16 cellular contexts compared by ENCODE assay signal in genomic region chr5:173497685-173498084, GRCh38.
"Had no signal": no experiment of that assay in that cellular context is flagged by ENCODE, and none has a peak within 500 bp of the region (broad histone marks: within the 10 kb centered on the region; RNA-seq: fewer than 3 reads in every experiment).

No MANE protein-coding gene starts in this region.

- ATAC-seq: activated CD4-positive, alpha-beta T cell treated with anti-CD3 and anti-CD28 coated beads for 36 hours; activated CD8-positive, alpha-beta T cell treated with anti-CD3 and anti-CD28 coated beads for 36 hours; activated naive CD8-positive, alpha-beta T cell treated with anti-CD3 and anti-CD28 coated beads, Interleukin-2, amount 50 U/mL, for 24 hours; activated T-cell treated with anti-CD3 and anti-CD28 coated beads, Interleukin-2, amount 50 U/mL, for 72 hours; natural killer cell treated with Interleukin-12 subunit alpha and Interleukin-12 subunit beta and Interleukin-15 and Interleukin-18, amount 100 ng/mL, for 72 hours had no signal

- DNase-seq: activated CD4-positive, alpha-beta T cell treated with anti-CD3 and anti-CD28 coated beads for 36 hours; activated CD8-positive, alpha-beta memory T cell treated with anti-CD3 and anti-CD28 coated beads, Interleukin-2, amount 50 U/mL, for 4 hours; activated CD8-positive, alpha-beta T cell treated with anti-CD3 and anti-CD28 coated beads for 36 hours; activated naive CD8-positive, alpha-beta T cell treated with anti-CD3 and anti-CD28 coated beads, Interleukin-2, amount 50 U/mL, for 24 hours; activated T-cell treated with anti-CD3 and anti-CD28 coated beads, Interleukin-2, amount 50 U/mL, for 72 hours; glutamatergic neuron; immature natural killer cell; left cardiac atrium; occipital lobe; stimulated activated naive CD4-positive, alpha-beta T cell; T-helper 1 cell; WERI-Rb-1 had no signal

- H3K9me3 Mint-ChIP-seq: activated CD8-positive, alpha-beta T cell treated with anti-CD3 and anti-CD28 coated beads for 36 hours; activated naive CD8-positive, alpha-beta T cell treated with anti-CD3 and anti-CD28 coated beads, Interleukin-2, amount 50 U/mL, for 24 hours; activated T-cell treated with anti-CD3 and anti-CD28 coated beads, Interleukin-2, amount 50 U/mL, for 72 hours; dendritic cell treated with granulocyte-macrophage colony-stimulating factor and Interleukin-4, amounts not matched to agents 40 ng/mL and 50 ng/mL, for 4 days; immature natural killer cell; natural killer cell treated with Interleukin-12 subunit alpha and Interleukin-12 subunit beta and Interleukin-15 and Interleukin-18, amount 100 ng/mL, for 72 hours had no signal

- H3K27ac ChIP-seq: SK-N-MC, WERI-Rb-1 had no signal

- H3K27ac Mint-ChIP-seq: activated CD4-positive, alpha-beta T cell treated with anti-CD3 and anti-CD28 coated beads for 36 hours; activated CD8-positive, alpha-beta T cell treated with anti-CD3 and anti-CD28 coated beads for 36 hours; activated naive CD8-positive, alpha-beta T cell treated with anti-CD3 and anti-CD28 coated beads, Interleukin-2, amount 50 U/mL, for 24 hours; activated T-cell treated with anti-CD3 and anti-CD28 coated beads, Interleukin-2, amount 50 U/mL, for 72 hours; dendritic cell treated with granulocyte-macrophage colony-stimulating factor and Interleukin-4, amounts not matched to agents 40 ng/mL and 50 ng/mL, for 4 days; immature natural killer cell; natural killer cell treated with Interleukin-12 subunit alpha and Interleukin-12 subunit beta and Interleukin-15 and Interleukin-18, amount 100 ng/mL, for 72 hours had no signal

- H3K4me3 ChIP-seq: SK-N-MC, skin epidermis had no signal

- H3K36me3 ChIP-seq: WERI-Rb-1 had no signal

- H3K4me1 Mint-ChIP-seq: activated CD4-positive, alpha-beta T cell treated with anti-CD3 and anti-CD28 coated beads for 36 hours; activated naive CD8-positive, alpha-beta T cell treated with anti-CD3 and anti-CD28 coated beads, Interleukin-2, amount 50 U/mL, for 24 hours; immature natural killer cell had no signal

- H3K36me3 Mint-ChIP-seq: immature natural killer cell; natural killer cell treated with Interleukin-12 subunit alpha and Interleukin-12 subunit beta and Interleukin-15 and Interleukin-18, amount 100 ng/mL, for 72 hours had no signal

- H3K4me3 Mint-ChIP-seq: activated CD4-positive, alpha-beta T cell treated with anti-CD3 and anti-CD28 coated beads for 36 hours; activated CD8-positive, alpha-beta T cell treated with anti-CD3 and anti-CD28 coated beads for 36 hours; activated naive CD8-positive, alpha-beta T cell treated with anti-CD3 and anti-CD28 coated beads, Interleukin-2, amount 50 U/mL, for 24 hours; activated T-cell treated with anti-CD3 and anti-CD28 coated beads, Interleukin-2, amount 50 U/mL, for 72 hours; dendritic cell treated with granulocyte-macrophage colony-stimulating factor and Interleukin-4, amounts not matched to agents 40 ng/mL and 50 ng/mL, for 4 days; immature natural killer cell; natural killer cell treated with Interleukin-12 subunit alpha and Interleukin-12 subunit beta and Interleukin-15 and Interleukin-18, amount 100 ng/mL, for 72 hours had no signal
